In genomic region chr16:68090109-68090508, GRCh38 we compare ENCODE assay signal across 1 cellular context.
TF ChIP-seq lines count a peak whose summit lies in the region.

No MANE protein-coding gene starts in this region.

TF ChIP-seq in K562, 482 proteins besides CTCF, POLR2A, EP300 and RAD21 (continued from another document and continues in another):
- TF ChIP-seq L3MBTL2 (IDR thresholded peaks at IDR 0.05) (no peak), ZBTB49 (CRISPR knock-in tag; IDR thresholded peaks at IDR 0.05; ENCODE audit: borderline replicate concordance) (no peak), NCOR1 (IDR thresholded peaks at IDR 0.05) (no peak), FIP1L1 (IDR thresholded peaks at IDR 0.05; ENCODE audit: low read depth, low read length, poor library complexity, severe bottlenecking) (no peak), RAD51 (IDR thresholded peaks at IDR 0.05; ENCODE audit: borderline replicate concordance, low read depth) (no peak), RBM34 (IDR thresholded peaks at IDR 0.05; ENCODE audit: borderline replicate concordance, insufficient read depth, low read length) (no peak), YY1 (IDR thresholded peaks at IDR 0.05; ENCODE audit: borderline replicate concordance in 1 of 3, control insufficient read depth in 1 of 3, extremely low read depth in 1 of 3, insufficient read depth in 3 of 3, insufficient read length in 1 of 3, insufficient replicate concordance in 2 of 3, low read depth in 1 of 3, low read length in 2 of 3) (no peak), ZNF24 (IDR thresholded peaks at IDR 0.05) (no peak), CBFB (CRISPR knock-in tag; IDR thresholded peaks at IDR 0.05) (no peak), NRF1 (conservative IDR thresholded peaks at IDR 0.05 in 1 of 2, IDR thresholded peaks at IDR 0.05 in 1 of 2) (no peak), NBN (IDR thresholded peaks at IDR 0.05; ENCODE audit: low read depth) (peak; percentile 52; the same call in 1 of the 2 replicates), PREB (CRISPR knock-in tag; IDR thresholded peaks at IDR 0.05) (no peak), ZBTB40 (IDR thresholded peaks at IDR 0.05) (no peak), ZBTB40 (CRISPR knock-in tag; IDR thresholded peaks at IDR 0.05) (no peak), ATF1 (CRISPR knock-in tag; IDR thresholded peaks at IDR 0.05) (no peak), ATF1 (tag; IDR thresholded peaks at IDR 0.05) (0 out of 2 replicates have a peak, but pooled peaks have one; percentile 19), MAX (CRISPR knock-in tag; IDR thresholded peaks at IDR 0.05) (no peak), ZNF121 (CRISPR knock-in tag; conservative IDR thresholded peaks at IDR 0.05) (no peak), DDX20 (tag; IDR thresholded peaks at IDR 0.05; ENCODE audit: low read depth) (no peak), ZNF586 (CRISPR knock-in tag; conservative IDR thresholded peaks at IDR 0.05) (no peak), CBX8 (IDR thresholded peaks at IDR 0.05; ENCODE audit: borderline replicate concordance, extremely low read depth, low read depth, low read length, poor library complexity, severe bottlenecking) (no peak), THAP12 (CRISPR knock-in tag; IDR thresholded peaks at IDR 0.05) (no peak), RUNX1 (IDR thresholded peaks at IDR 0.05; ENCODE audit: low read depth) (no peak), FOXK2 (conservative IDR thresholded peaks at IDR 0.05 in 1 of 2, IDR thresholded peaks at IDR 0.05 in 1 of 2; ENCODE audit: low read depth in 2 of 2) (0 out of 4 replicates have a peak, but pooled peaks of 1 of the 2 experiments have one; percentile 27), ZFP36 (IDR thresholded peaks at IDR 0.05; ENCODE audit: low read depth, low read length, partially characterized antibody) (no peak), HES1 (IDR thresholded peaks at IDR 0.05; ENCODE audit: low read depth) (no peak), SIN3A (IDR thresholded peaks at IDR 0.05; ENCODE audit: borderline replicate concordance in 2 of 2, control insufficient read depth in 1 of 2, low read depth in 2 of 2, low read length in 2 of 2) (no peak), ETV1 (tag; conservative IDR thresholded peaks at IDR 0.05; ENCODE audit: low read depth) (no peak), ELF1 (tag; IDR thresholded peaks at IDR 0.05) (peak; percentile 45; the same call in 1 of the 2 replicates), BRF1 (IDR thresholded peaks at IDR 0.05; ENCODE audit: borderline replicate concordance, extremely low read depth, insufficient read length) (no peak), TRIM28 (IDR thresholded peaks at IDR 0.05) (no peak), SMARCB1 (IDR thresholded peaks at IDR 0.05; ENCODE audit: insufficient read length, low read depth) (no peak)
- TF ChIP-seq, protein P1, sequence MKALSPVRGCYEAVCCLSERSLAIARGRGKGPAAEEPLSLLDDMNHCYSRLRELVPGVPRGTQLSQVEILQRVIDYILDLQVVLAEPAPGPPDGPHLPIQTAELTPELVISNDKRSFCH (CRISPR knock-in tag; IDR thresholded peaks at IDR 0.05) = no peak
- TF ChIP-seq, protein P1 (tag; IDR thresholded peaks at IDR 0.05) = no peak
- TF ChIP-seq, protein P2, sequence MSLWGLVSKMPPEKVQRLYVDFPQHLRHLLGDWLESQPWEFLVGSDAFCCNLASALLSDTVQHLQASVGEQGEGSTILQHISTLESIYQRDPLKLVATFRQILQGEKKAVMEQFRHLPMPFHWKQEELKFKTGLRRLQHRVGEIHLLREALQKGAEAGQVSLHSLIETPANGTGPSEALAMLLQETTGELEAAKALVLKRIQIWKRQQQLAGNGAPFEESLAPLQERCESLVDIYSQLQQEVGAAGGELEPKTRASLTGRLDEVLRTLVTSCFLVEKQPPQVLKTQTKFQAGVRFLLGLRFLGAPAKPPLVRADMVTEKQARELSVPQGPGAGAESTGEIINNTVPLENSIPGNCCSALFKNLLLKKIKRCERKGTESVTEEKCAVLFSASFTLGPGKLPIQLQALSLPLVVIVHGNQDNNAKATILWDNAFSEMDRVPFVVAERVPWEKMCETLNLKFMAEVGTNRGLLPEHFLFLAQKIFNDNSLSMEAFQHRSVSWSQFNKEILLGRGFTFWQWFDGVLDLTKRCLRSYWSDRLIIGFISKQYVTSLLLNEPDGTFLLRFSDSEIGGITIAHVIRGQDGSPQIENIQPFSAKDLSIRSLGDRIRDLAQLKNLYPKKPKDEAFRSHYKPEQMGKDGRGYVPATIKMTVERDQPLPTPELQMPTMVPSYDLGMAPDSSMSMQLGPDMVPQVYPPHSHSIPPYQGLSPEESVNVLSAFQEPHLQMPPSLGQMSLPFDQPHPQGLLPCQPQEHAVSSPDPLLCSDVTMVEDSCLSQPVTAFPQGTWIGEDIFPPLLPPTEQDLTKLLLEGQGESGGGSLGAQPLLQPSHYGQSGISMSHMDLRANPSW (CRISPR knock-in tag; IDR thresholded peaks at IDR 0.05) = no peak
- TF ChIP-seq, protein P3, sequence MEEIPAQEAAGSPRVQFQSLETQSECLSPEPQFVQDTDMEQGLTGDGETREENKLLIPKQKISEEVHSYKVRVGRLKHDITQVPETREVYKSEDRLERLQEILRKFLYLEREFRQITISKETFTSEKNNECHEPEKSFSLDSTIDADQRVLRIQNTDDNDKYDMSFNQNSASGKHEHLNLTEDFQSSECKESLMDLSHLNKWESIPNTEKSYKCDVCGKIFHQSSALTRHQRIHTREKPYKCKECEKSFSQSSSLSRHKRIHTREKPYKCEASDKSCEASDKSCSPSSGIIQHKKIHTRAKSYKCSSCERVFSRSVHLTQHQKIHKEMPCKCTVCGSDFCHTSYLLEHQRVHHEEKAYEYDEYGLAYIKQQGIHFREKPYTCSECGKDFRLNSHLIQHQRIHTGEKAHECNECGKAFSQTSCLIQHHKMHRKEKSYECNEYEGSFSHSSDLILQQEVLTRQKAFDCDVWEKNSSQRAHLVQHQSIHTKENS (CRISPR knock-in tag; IDR thresholded peaks at IDR 0.05) = no peak
- TF ChIP-seq, protein P4, sequence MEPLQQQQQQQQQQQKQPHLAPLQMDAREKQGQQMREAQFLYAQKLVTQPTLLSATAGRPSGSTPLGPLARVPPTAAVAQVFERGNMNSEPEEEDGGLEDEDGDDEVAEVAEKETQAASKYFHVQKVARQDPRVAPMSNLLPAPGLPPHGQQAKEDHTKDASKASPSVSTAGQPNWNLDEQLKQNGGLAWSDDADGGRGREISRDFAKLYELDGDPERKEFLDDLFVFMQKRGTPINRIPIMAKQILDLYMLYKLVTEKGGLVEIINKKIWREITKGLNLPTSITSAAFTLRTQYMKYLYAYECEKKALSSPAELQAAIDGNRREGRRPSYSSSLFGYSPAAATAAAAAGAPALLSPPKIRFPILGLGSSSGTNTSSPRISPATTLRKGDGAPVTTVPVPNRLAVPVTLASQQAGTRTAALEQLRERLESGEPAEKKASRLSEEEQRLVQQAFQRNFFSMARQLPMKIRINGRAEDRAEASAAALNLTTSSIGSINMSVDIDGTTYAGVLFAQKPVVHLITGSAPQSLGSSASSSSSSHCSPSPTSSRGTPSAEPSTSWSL (CRISPR knock-in tag; IDR thresholded peaks at IDR 0.05; ENCODE audit: borderline replicate concordance) = no peak
